ENCODE assay signal across 34 cellular contexts in genomic region chr19:31532034-31532433, GRCh38.
"Had no signal": no experiment of that assay in that cellular context is flagged by ENCODE, and none has a peak within 500 bp of the region (broad histone marks: within the 10 kb centered on the region; RNA-seq: fewer than 3 reads in every experiment).

No MANE protein-coding gene starts in this region.

- H3K27ac Mint-ChIP-seq: activated B cell treated with CpG ODN at 0.5 μM for 24 hours; activated CD4-positive, alpha-beta memory T cell treated with anti-CD3 and anti-CD28 coated beads for 36 hours; activated CD4-positive, alpha-beta T cell treated with anti-CD3 and anti-CD28 coated beads, Interleukin-2, amount 10 ng/mL, durations not matched to agents 24 days and 14 days; activated CD8-positive, alpha-beta memory T cell treated with anti-CD3 and anti-CD28 coated beads, Interleukin-2, amount 10 ng/mL, durations not matched to agents 7 days and 5 days; activated CD8-positive, alpha-beta T cell treated with anti-CD3 and anti-CD28 coated beads, Interleukin-2, amount 10 ng/mL, durations not matched to agents 7 days and 5 days; activated naive CD4-positive, alpha-beta T cell treated with anti-CD3 and anti-CD28 coated beads, Interleukin-2, amount 10 ng/mL, durations not matched to agents 7 days and 5 days; activated naive CD4-positive, alpha-beta T cell treated with anti-CD3 and anti-CD28 coated beads, Interleukin-2, amount 50 U/mL, for 72 hours; activated naive CD8-positive, alpha-beta T cell treated with anti-CD3 and anti-CD28 coated beads, Interleukin-2, amount 10 ng/mL, durations not matched to agents 7 days and 5 days; activated T-helper 1 cell treated with anti-CD3 and anti-CD28 coated beads, Interleukin-12 subunit alpha, Interleukin-12 subunit beta, Interleukin-2, Interleukin-4 antibody, amounts not matched to agents 30 ng/mL and 10 ng/mL and 1 ng/mL, durations not matched to agents 14 hours and 24 hours and 36 hours; activated T-helper 2 cell treated with anti-CD3 and anti-CD28 coated beads, Interferon-gamma antibody, Interleukin-2, Interleukin-4, amounts not matched to agents 10 μg/mL and 5 μg/mL and 100 μg/mL, durations not matched to agents 14 hours and 24 hours and 36 hours; brain; T-helper 17 cell; T-helper 2 cell treated with Interferon-gamma antibody and Interleukin-4, amounts not matched to agents 5 μg/mL and 100 μg/mL, for 36 hours had no signal

- H3K36me3 ChIP-seq: ascending aorta, breast epithelium, cardiac muscle cell, gastrocnemius medialis, heart left ventricle, WERI-Rb-1 had no signal

- H3K9me3 Mint-ChIP-seq: activated CD4-positive, alpha-beta T cell treated with anti-CD3 and anti-CD28 coated beads, Interleukin-2, amount 10 ng/mL, durations not matched to agents 24 days and 14 days had no signal

- H3K9me3 ChIP-seq: ascending aorta, breast epithelium, gastrocnemius medialis had no signal

- H3K36me3 Mint-ChIP-seq: activated CD4-positive, alpha-beta memory T cell treated with anti-CD3 and anti-CD28 coated beads for 36 hours; activated CD8-positive, alpha-beta memory T cell treated with anti-CD3 and anti-CD28 coated beads, Interleukin-2, amount 10 ng/mL, durations not matched to agents 7 days and 5 days; activated naive CD4-positive, alpha-beta T cell treated with anti-CD3 and anti-CD28 coated beads, Interleukin-2, amount 10 ng/mL, durations not matched to agents 7 days and 5 days; activated naive CD8-positive, alpha-beta T cell treated with anti-CD3 and anti-CD28 coated beads, Interleukin-2, amount 10 ng/mL, durations not matched to agents 7 days and 5 days; brain had no signal

- H3K4me1 ChIP-seq: ascending aorta, breast epithelium, foreskin keratinocyte, gastrocnemius medialis, heart left ventricle had no signal

- DNase-seq: activated B cell treated with CpG ODN at 0.5 μM for 24 hours; activated CD4-positive, alpha-beta memory T cell treated with anti-CD3 and anti-CD28 coated beads for 36 hours; activated CD4-positive, alpha-beta T cell treated with anti-CD3 and anti-CD28 coated beads, Interleukin-2, amount 10 ng/mL, durations not matched to agents 24 days and 14 days; activated CD8-positive, alpha-beta memory T cell treated with anti-CD3 and anti-CD28 coated beads, Interleukin-2, amount 10 ng/mL, durations not matched to agents 7 days and 5 days; activated CD8-positive, alpha-beta memory T cell treated with anti-CD3 and anti-CD28 coated beads, Interleukin-2, amount 50 U/mL, for 4 hours; activated CD8-positive, alpha-beta T cell treated with anti-CD3 and anti-CD28 coated beads, Interleukin-2, amount 10 ng/mL, durations not matched to agents 7 days and 5 days; activated gamma-delta T cell; activated naive CD4-positive, alpha-beta T cell; activated naive CD4-positive, alpha-beta T cell treated with anti-CD3 and anti-CD28 coated beads, Interleukin-2, amount 10 ng/mL, durations not matched to agents 7 days and 5 days; activated naive CD8-positive, alpha-beta T cell treated with anti-CD3 and anti-CD28 coated beads, Interleukin-2, amount 10 ng/mL, durations not matched to agents 7 days and 5 days; activated T-cell treated with anti-CD3 and anti-CD28 coated beads, Interleukin-2, amount 50 U/mL, for 1 hour; activated T-cell treated with anti-CD3 and anti-CD28 coated beads, Interleukin-2, amount 50 U/mL, for 48 hours; cortex of kidney; dermis blood vessel endothelial cell; effector CD8-positive, alpha-beta T cell; gastrocnemius medialis; glutamatergic neuron; T-helper 1 cell; T-helper 17 cell; T1000; WERI-Rb-1 had no signal

- H3K4me3 ChIP-seq: ascending aorta, breast epithelium, cardiac muscle cell, gastrocnemius medialis, heart left ventricle had no signal

- ATAC-seq: activated CD4-positive, CD25-positive, alpha-beta regulatory T cell treated with anti-CD3 and anti-CD28 coated beads, Interleukin-2, amount 50 U/mL, for 24 hours; activated CD8-positive, alpha-beta memory T cell treated with anti-CD3 and anti-CD28 coated beads, Interleukin-2, amount 10 ng/mL, durations not matched to agents 7 days and 5 days; activated CD8-positive, alpha-beta T cell treated with anti-CD3 and anti-CD28 coated beads, Interleukin-2, amount 10 ng/mL, durations not matched to agents 7 days and 5 days; activated naive CD4-positive, alpha-beta T cell treated with anti-CD3 and anti-CD28 coated beads, Interleukin-2, amount 50 U/mL, for 72 hours; esophagus mucosa; foreskin keratinocyte; gastrocnemius medialis; heart left ventricle; T-helper 17 cell had no signal

- H3K4me1 Mint-ChIP-seq: activated B cell treated with CpG ODN at 0.5 μM for 24 hours; activated CD4-positive, alpha-beta T cell treated with anti-CD3 and anti-CD28 coated beads, Interleukin-2, amount 10 ng/mL, durations not matched to agents 24 days and 14 days; activated CD8-positive, alpha-beta memory T cell treated with anti-CD3 and anti-CD28 coated beads, Interleukin-2, amount 10 ng/mL, durations not matched to agents 7 days and 5 days; activated naive CD4-positive, alpha-beta T cell treated with anti-CD3 and anti-CD28 coated beads, Interleukin-2, amount 10 ng/mL, durations not matched to agents 7 days and 5 days; activated naive CD8-positive, alpha-beta T cell treated with anti-CD3 and anti-CD28 coated beads, Interleukin-2, amount 10 ng/mL, durations not matched to agents 7 days and 5 days; central memory CD8-positive, alpha-beta T cell; T-helper 17 cell had no signal

- H3K27me3 Mint-ChIP-seq: activated B cell treated with CpG ODN at 0.5 μM for 24 hours; activated CD4-positive, alpha-beta T cell treated with anti-CD3 and anti-CD28 coated beads, Interleukin-2, amount 10 ng/mL, durations not matched to agents 24 days and 14 days; activated CD8-positive, alpha-beta memory T cell treated with anti-CD3 and anti-CD28 coated beads, Interleukin-2, amount 10 ng/mL, durations not matched to agents 7 days and 5 days; activated naive CD4-positive, alpha-beta T cell treated with anti-CD3 and anti-CD28 coated beads, Interleukin-2, amount 10 ng/mL, durations not matched to agents 7 days and 5 days; activated naive CD8-positive, alpha-beta T cell treated with anti-CD3 and anti-CD28 coated beads, Interleukin-2, amount 10 ng/mL, durations not matched to agents 7 days and 5 days had no signal

- H3K27me3 ChIP-seq: ascending aorta, foreskin keratinocyte, gastrocnemius medialis, heart left ventricle had no signal

- H3K27ac ChIP-seq: ascending aorta, breast epithelium, cardiac muscle cell, foreskin keratinocyte, gastrocnemius medialis, heart left ventricle, WERI-Rb-1 had no signal

- H3K4me3 Mint-ChIP-seq: activated B cell treated with CpG ODN at 0.5 μM for 24 hours; activated CD4-positive, alpha-beta memory T cell treated with anti-CD3 and anti-CD28 coated beads for 36 hours; activated CD4-positive, alpha-beta T cell treated with anti-CD3 and anti-CD28 coated beads, Interleukin-2, amount 10 ng/mL, durations not matched to agents 24 days and 14 days; activated CD8-positive, alpha-beta memory T cell treated with anti-CD3 and anti-CD28 coated beads, Interleukin-2, amount 10 ng/mL, durations not matched to agents 7 days and 5 days; activated CD8-positive, alpha-beta T cell treated with anti-CD3 and anti-CD28 coated beads, Interleukin-2, amount 10 ng/mL, durations not matched to agents 7 days and 5 days; activated naive CD4-positive, alpha-beta T cell treated with anti-CD3 and anti-CD28 coated beads, Interleukin-2, amount 10 ng/mL, durations not matched to agents 7 days and 5 days; activated naive CD8-positive, alpha-beta T cell treated with anti-CD3 and anti-CD28 coated beads, Interleukin-2, amount 10 ng/mL, durations not matched to agents 7 days and 5 days; activated T-helper 1 cell treated with anti-CD3 and anti-CD28 coated beads, Interleukin-12 subunit alpha, Interleukin-12 subunit beta, Interleukin-2, Interleukin-4 antibody, amounts not matched to agents 30 ng/mL and 10 ng/mL and 1 ng/mL, durations not matched to agents 14 hours and 24 hours and 36 hours; brain; central memory CD8-positive, alpha-beta T cell; T-helper 17 cell; T-helper 2 cell treated with Interferon-gamma antibody and Interleukin-4, amounts not matched to agents 5 μg/mL and 100 μg/mL, for 36 hours had no signal
